Comparison of ENCODE assay signal across 18 cellular contexts in the genomic region with DNA sequence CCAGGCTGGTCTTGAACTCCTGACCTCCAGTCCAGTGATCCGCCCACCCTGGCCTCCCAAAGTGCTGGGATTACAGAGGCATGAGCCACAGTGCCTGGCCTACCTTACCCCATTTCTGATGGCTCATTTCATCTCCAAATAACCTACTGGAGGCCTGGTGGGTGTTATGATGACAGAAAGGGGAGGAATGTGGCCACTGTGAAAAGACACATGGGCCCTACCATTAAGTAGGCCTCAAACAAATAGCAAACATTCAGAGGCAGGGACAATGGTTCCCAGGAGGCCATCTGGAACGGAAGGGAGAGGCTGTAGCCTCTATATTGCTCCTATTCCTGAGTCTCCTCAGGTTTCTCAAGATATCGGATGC. TPM values are rescaled to one million over a fixed set of nuclear protein-coding genes. Genes with fewer than 3 reads are reported as not detected.
DNase-seq lines count a peak whose midpoint lies in the region; ATAC-seq, FAIRE-seq and TF ChIP-seq lines count a peak whose summit lies in the region.
"Had no signal": no experiment of that assay in that cellular context is flagged by ENCODE, and none has a peak within 500 bp of the region (broad histone marks: within the 10 kb centered on the region; RNA-seq: fewer than 3 reads in every experiment).

No MANE protein-coding gene starts in this region.

- TF ChIP-seq POLR2A in breast epithelium (IDR thresholded peaks at IDR 0.05) = no peak
- TF ChIP-seq POLR2A in K562 (conservative IDR thresholded peaks at IDR 0.05) = no peak

- H3K9me3 Mint-ChIP-seq in stimulated activated naive B cell treated with anti-CD40 and anti-IgM and Interleukin-4, amounts not matched to agents 10 μg/mL and 1 μg/mL and 100 μg/mL, for 72 hours = no peaks in the 10 kb centered on the region
- H3K9me3 Mint-ChIP-seq: activated T-helper 1 cell treated with anti-CD3 and anti-CD28 coated beads, Interleukin-12 subunit alpha, Interleukin-12 subunit beta, Interleukin-2, Interleukin-4 antibody, amounts not matched to agents 30 ng/mL and 10 ng/mL and 1 ng/mL, durations not matched to agents 14 hours and 24 hours and 36 hours had no signal

- H4K20me1 ChIP-seq in mammary epithelial cell (ENCODE audit: insufficient read depth, low read length) = no peaks in the 10 kb centered on the region
- H4K20me1 ChIP-seq in K562 (replicated peaks; ENCODE audit: control insufficient read depth, insufficient read depth, low read length) = no peaks in the 10 kb centered on the region

- no peaks in the 10 kb centered on the region for H3K27me3 ChIP-seq in mammary epithelial cell (ENCODE audit: insufficient read depth, low read length)
- H3K27me3 ChIP-seq in breast epithelium = no peaks in the 10 kb centered on the region
- H3K27me3 ChIP-seq in K562 (ENCODE audit: control insufficient read depth in 2 of 2, insufficient read depth in 2 of 2, low read length in 2 of 2) = no peaks in the 10 kb centered on the region
- H3K27me3 ChIP-seq in neuronal stem cell (ENCODE audit: control insufficient read depth in 3 of 3, insufficient read depth in 3 of 3, low read depth in 1 of 3, low read length in 3 of 3) = peaks cover 0 to 12% (median 0%) of the 10 kb centered on the region in 3 experiments
- H3K27me3 ChIP-seq: gastrocnemius medialis had no signal

- H3K79me2 ChIP-seq in mammary epithelial cell (ENCODE audit: insufficient read depth, low read length) = no peaks in the 10 kb centered on the region
- no peaks in the 10 kb centered on the region for H3K79me2 ChIP-seq in K562 (ENCODE audit: control insufficient read depth, insufficient read depth, low read length)

- in situ Hi-C loops in mammary epithelial cell (cut with MboI; ENCODE audit: low sequenced_read_pairs in 2 of 2) = no loop called here
- in situ Hi-C loops in K562 (cut with MboI) = no loop called here

- H3K4me2 ChIP-seq in mammary epithelial cell (ENCODE audit: insufficient read depth, low read depth, low read length) (peak overlapping the region; percentile 54), K562 (ENCODE audit: insufficient read depth, low read length) (peak overlapping the region; percentile 28), neuronal stem cell (ENCODE audit: insufficient read depth, low read length, poor library complexity, severe bottlenecking) (no peak overlapping the region)

- H3K27me3 Mint-ChIP-seq in stimulated activated naive B cell treated with anti-CD40 and anti-IgM and Interleukin-4, amounts not matched to agents 10 μg/mL and 1 μg/mL and 100 μg/mL, for 72 hours = no peaks in the 10 kb centered on the region

- POLR2A ChIA-PET in K562 (lab: Yijun Ruan, JAX) = no interaction called here

- peak; percentile 35 for FAIRE-seq in K562 (lab: Jason Lieb, UNC)
- FAIRE-seq: A204.1 had no signal

- no peak overlapping the region for H2BK120ac ChIP-seq in neuronal stem cell (ENCODE audit: low read depth, low read length)

- no peak overlapping the region for H3K18ac ChIP-seq in neuronal stem cell (ENCODE audit: low read length)

- no peak overlapping the region for H3K4ac ChIP-seq in neuronal stem cell (ENCODE audit: low read length)

- no peak for TF ChIP-seq EP300 in K562 (IDR thresholded peaks at IDR 0.05; ENCODE audit: low read length)

- TF ChIP-seq CTCF in mammary epithelial cell (conservative IDR thresholded peaks at IDR 0.05 in 1 of 2, IDR thresholded peaks at IDR 0.05 in 1 of 2; ENCODE audit: extremely low read depth in 1 of 2, insufficient read depth in 1 of 2, low read depth in 1 of 2, low read length in 2 of 2) = no peak
- no peak for TF ChIP-seq CTCF in breast epithelium (IDR thresholded peaks at IDR 0.05)
- TF ChIP-seq CTCF in K562 (IDR thresholded peaks at IDR 0.05 in 2 of 3, conservative IDR thresholded peaks at IDR 0.05 in 1 of 3; ENCODE audit: insufficient read depth in 2 of 3, low read depth in 1 of 3, low read length in 3 of 3) = no peak

- no peak overlapping the region for H2AK5ac ChIP-seq in neuronal stem cell (ENCODE audit: low read depth, low read length)

- peak overlapping the region; percentile 8 to 57 for H3K4me3 Mint-ChIP-seq in stimulated activated naive B cell treated with anti-CD40 and anti-IgM and Interleukin-4, amounts not matched to agents 10 μg/mL and 1 μg/mL and 100 μg/mL, for 72 hours
- H3K4me3 Mint-ChIP-seq: activated T-helper 1 cell treated with anti-CD3 and anti-CD28 coated beads, Interleukin-12 subunit alpha, Interleukin-12 subunit beta, Interleukin-2, Interleukin-4 antibody, amounts not matched to agents 30 ng/mL and 10 ng/mL and 1 ng/mL, durations not matched to agents 14 hours and 24 hours and 36 hours had no signal

- BruUV-seq in mammary epithelial cell (replicated peaks; lab: Mats Ljungman, UMichigan) (no TSS peak), K562 (replicated peaks; lab: Mats Ljungman, UMichigan) (no TSS peak)

- dilution Hi-C loops in mammary epithelial cell (cut with HindIII; ENCODE audit: low sequenced_read_pairs) = no loop called here

- no peak overlapping the region for H3K4me3 ChIP-seq in mammary epithelial cell (replicated peaks in 1 of 3; ENCODE audit: insufficient read depth in 1 of 3, low read depth in 2 of 3, low read length in 3 of 3)
- H3K4me3 ChIP-seq in breast epithelium = no peak overlapping the region
- H3K4me3 ChIP-seq in K562 = no peak overlapping the region
- no peak overlapping the region for H3K4me3 ChIP-seq in neuronal stem cell (ENCODE audit: low read length in 2 of 2)
- H3K4me3 ChIP-seq: gastrocnemius medialis, stomach had no signal

- no peak overlapping the region for H3K23ac ChIP-seq in neuronal stem cell (ENCODE audit: low read depth, low read length, poor library complexity)

- H2BK5ac ChIP-seq in neuronal stem cell (ENCODE audit: low read length) = no peak overlapping the region

- H3K9me3 ChIP-seq in mammary epithelial cell (replicated peaks; ENCODE audit: insufficient read depth, low read length) = no peaks in the 10 kb centered on the region
- H3K9me3 ChIP-seq in breast epithelium = no peaks in the 10 kb centered on the region
- no peaks in the 10 kb centered on the region for H3K9me3 ChIP-seq in K562 (replicated peaks; ENCODE audit: control insufficient read depth, insufficient read depth, low read depth, low read length)
- H3K9me3 ChIP-seq in neuronal stem cell (replicated peaks in 1 of 2; ENCODE audit: control insufficient read depth in 2 of 2, insufficient read depth in 1 of 2, low read depth in 1 of 2, low read length in 2 of 2) = no peaks in the 10 kb centered on the region
- H3K9me3 ChIP-seq: gastrocnemius medialis, stomach had no signal

- CTCF ChIA-PET in mammary epithelial cell (lab: Charles Lee; ENCODE audit: low non-redundant PET) (no interaction called here), K562 (lab: Yijun Ruan, JAX; ENCODE audit: low intra/inter-chr PET ratio) (interaction anchor here (0.7 kb wide), 1 partner anchor 9 kb away, joined by 6 read pairs; no protein-coding TSS in a partner anchor)

- H3K27ac Mint-ChIP-seq in stimulated activated naive B cell treated with anti-CD40 and anti-IgM and Interleukin-4, amounts not matched to agents 10 μg/mL and 1 μg/mL and 100 μg/mL, for 72 hours = no peak overlapping the region
- H3K27ac Mint-ChIP-seq: activated T-helper 1 cell treated with anti-CD3 and anti-CD28 coated beads, Interleukin-12 subunit alpha, Interleukin-12 subunit beta, Interleukin-2, Interleukin-4 antibody, amounts not matched to agents 30 ng/mL and 10 ng/mL and 1 ng/mL, durations not matched to agents 14 hours and 24 hours and 36 hours had no signal

- no peak overlapping the region for H2BK12ac ChIP-seq in neuronal stem cell (ENCODE audit: low read length)

- no peak overlapping the region for H4K8ac ChIP-seq in neuronal stem cell (ENCODE audit: low read depth, low read length)

- peak overlapping the region; percentile 35 for H3K9ac ChIP-seq in mammary epithelial cell (ENCODE audit: insufficient read depth, low read length)
- peak overlapping the region in 1 of 2 experiments; percentile 23; a peak in 1 of 4 replicates for H3K9ac ChIP-seq in K562 (ENCODE audit: insufficient read depth in 1 of 2, low read depth in 2 of 2, low read length in 2 of 2)
- H3K9ac ChIP-seq in neuronal stem cell (ENCODE audit: low read depth, low read length, poor library complexity) = no peak overlapping the region

- H3K27ac ChIP-seq in mammary epithelial cell (ENCODE audit: insufficient read depth, low read depth, low read length) (peak overlapping the region; percentile 81), breast epithelium (no peak overlapping the region), K562 (ENCODE audit: extremely low read depth, low read depth, low read length) (peak overlapping the region; percentile 48; the same call in 2 of the 3 replicates), neuronal stem cell (replicated peaks; ENCODE audit: low read length) (no peak overlapping the region)
- H3K27ac ChIP-seq: stomach had no signal

- no peaks in the 10 kb centered on the region for H3K9me1 ChIP-seq in K562 (ENCODE audit: control insufficient read depth, insufficient read depth, low read length)

- TF ChIP-seq RAD21 in K562 (CRISPR knock-in tag; conservative IDR thresholded peaks at IDR 0.05 in 1 of 2, IDR thresholded peaks at IDR 0.05 in 1 of 2) = no peak

- no peak overlapping the region for H2BK15ac ChIP-seq in neuronal stem cell (ENCODE audit: low read length)

- H3K36me3 ChIP-seq in mammary epithelial cell (ENCODE audit: insufficient read depth, low read length) (no peaks in the 10 kb centered on the region), breast epithelium (no peaks in the 10 kb centered on the region), K562 (ENCODE audit: control insufficient read depth, insufficient read depth, low read length) (no peaks in the 10 kb centered on the region), neuronal stem cell (replicated peaks in 1 of 2; ENCODE audit: control insufficient read depth in 2 of 2, insufficient read depth in 2 of 2, low read length in 2 of 2) (no peaks in the 10 kb centered on the region)
- H3K36me3 ChIP-seq: gastrocnemius medialis, stomach had no signal

- no peak overlapping the region for H3K14ac ChIP-seq in neuronal stem cell (ENCODE audit: low read length)

- H3K4me1 ChIP-seq in mammary epithelial cell (ENCODE audit: insufficient read depth, low read length) (peaks cover 21% of the 10 kb centered on the region), breast epithelium (no peaks in the 10 kb centered on the region), K562 (replicated peaks in 1 of 2; ENCODE audit: control insufficient read depth in 2 of 2, insufficient read depth in 2 of 2, low read length in 2 of 2) (peaks cover 0 to 22% of the 10 kb centered on the region in 2 experiments; a peak in 4 of 5 replicates), neuronal stem cell (ENCODE audit: control insufficient read depth in 2 of 2, insufficient read depth in 1 of 2, low read depth in 1 of 2, low read length in 2 of 2) (no peaks in the 10 kb centered on the region)
- H3K4me1 ChIP-seq: gastrocnemius medialis, stomach had no signal

- WGBS in mammary epithelial cell (ENCODE audit: low coverage, missing lambda C conversion rate) = 97% methylated on average over 3 of the region's 3 CpGs
- WGBS in K562 (ENCODE audit: insufficient coverage, low coverage, missing lambda C conversion rate) = 55% methylated on average over 2 of the region's 3 CpGs
- no CpG with 5 or more reads among the region's 3 CpGs for WGBS in neuronal stem cell (ENCODE audit: extremely low coverage in 2 of 2, insufficient read length in 2 of 2, insufficient replicate concordance in 1 of 2), 2 donors

- H3K4me1 Mint-ChIP-seq in stimulated activated naive B cell treated with anti-CD40 and anti-IgM and Interleukin-4, amounts not matched to agents 10 μg/mL and 1 μg/mL and 100 μg/mL, for 72 hours = peaks cover 21 to 26% of the 10 kb centered on the region in 2 donors

- H3K79me1 ChIP-seq in neuronal stem cell (ENCODE audit: low read depth, low read length) = no peaks in the 10 kb centered on the region

- peaks cover 12 to 13% of the 10 kb centered on the region in 2 donors for H3K36me3 Mint-ChIP-seq in stimulated activated naive B cell treated with anti-CD40 and anti-IgM and Interleukin-4, amounts not matched to agents 10 μg/mL and 1 μg/mL and 100 μg/mL, for 72 hours

- DNase-seq in mammary epithelial cell (no peak), breast epithelium (ENCODE audit: low spot score in 2 of 2) (no peak), K562 (ENCODE audit: extremely low read depth in 1 of 4, low spot score in 3 of 4) (no peak), neuronal stem cell (ENCODE audit: low spot score) (no peak), sciatic nerve (ENCODE audit: low spot score) (no peak), GM19238 (ENCODE audit: insufficient read length, low spot score) (no peak)
- peak; percentile 3 for DNase-seq in stimulated activated naive B cell treated with anti-CD40 and anti-IgM and Interleukin-4, amounts not matched to agents 10 μg/mL and 1 μg/mL and 100 μg/mL, for 72 hours
- DNase-seq: activated CD4-positive, alpha-beta T cell treated with anti-CD3 and anti-CD28 coated beads for 48 hours; gastrocnemius medialis; GDM1; left ventricle myocardium superior; MV-4-11; NCI-H524; stomach had no signal

- peak overlapping the region; percentile 73 for H2AFZ ChIP-seq in mammary epithelial cell (ENCODE audit: low read depth, low read length)
- peak overlapping the region; percentile 11; the same call in 1 of the 2 replicates for H2AFZ ChIP-seq in K562 (ENCODE audit: low read depth, low read length)
- no peak overlapping the region for H2AFZ ChIP-seq in neuronal stem cell (ENCODE audit: low read length)

- no peak overlapping the region for H4K91ac ChIP-seq in neuronal stem cell (ENCODE audit: low read depth, low read length, poor library complexity)

- ATAC-seq in HG03060 (IDR thresholded peaks at IDR 0.05; ENCODE audit: low read depth, unreplicated experiment) = peak; percentile 1
- no peak for ATAC-seq in K562
- peak; percentile 8 to 15 for ATAC-seq in stimulated activated naive B cell treated with anti-CD40 and anti-IgM and Interleukin-4, amounts not matched to agents 10 μg/mL and 1 μg/mL and 100 μg/mL, for 72 hours (replicated peaks)
- ATAC-seq in sciatic nerve = no peak

- intact Hi-C loops in mammary epithelial cell (cut with micrococcal nuclease) (no loop called here), breast epithelium (cut with DNase I; ENCODE audit: low total_unique reads) (no loop called here), K562 (cut with micrococcal nuclease) (loop anchor here (2.0 kb wide), 1 partner anchor 15 kb away; the partner anchor contains the start of gene FCRLB), sciatic nerve (cut with DNase I) (no loop called here)

RNA-seq across cellular contexts. Expression of gene FCRLA, which starts 0.9 kb away (rescaled TPM):
- total RNA-seq in mammary epithelial cell (1 to 10 TPM in 1 of 2 donors, under 1 TPM in 1; 0.67 to 4.4 TPM), breast epithelium (under 1 TPM in 1 of 3 donors, not detected in 2; 0.15 TPM), K562 (2014; rRNA removed) (0.09 and 1.0 TPM in 2 replicates), K562 (2014; rRNA removed; fragmentation: Illumina TruSeq; extraction: Trizol) (0.29 and 0.41 TPM in 2 replicates), K562 (2015; rRNA removed; fragmentation: Illumina TruSeq; extraction: Trizol) (0.36 and 0.45 TPM in 2 replicates), K562 (2021) (0.35 and 0.40 TPM in 2 replicates), sciatic nerve (0.49 TPM)
- polyA plus RNA-seq in mammary epithelial cell (3.5 TPM), K562 (2011; rRNA removed) (0.45 and 0.53 TPM in 2 replicates), K562 (2014; fragmentation: Illumina TruSeq; extraction: Trizol) (0.55 and 0.68 TPM in 2 replicates), K562 (2014; fragmentation: Nextera tagmentation; extraction: Ambion mirVana) (under 1 TPM; 0.44 to 0.84 TPM), K562 (2014; rRNA removed) (0.49 and 0.93 TPM in 2 replicates)
- 0.41 TPM for polyA minus RNA-seq in mammary epithelial cell
- total RNA-seq in K562 (2011; cell fraction: chromatin; rRNA removed; ENCODE audit: low replicate concordance) = 0.60 and 0.76 TPM in 2 replicates
- total RNA-seq in K562 (2011; cell fraction: nucleolus; rRNA removed) = 0.53 and 1.2 TPM in 2 replicates
- total RNA-seq in K562 (2011; cell fraction: nucleoplasm; rRNA removed) = 0.88 and 2.4 TPM in 2 replicates
- polyA plus RNA-seq in K562 (2011; cell fraction: cytosol; rRNA removed) = 0.63 and 0.78 TPM in 2 replicates
- polyA plus RNA-seq in K562 (2011; cell fraction: nucleus; rRNA removed) = 0.41 and 0.48 TPM in 2 replicates
- polyA plus RNA-seq in K562 (2012) = 0.98 and 8.8 TPM in 2 replicates
- polyA minus RNA-seq in K562 (2011; rRNA and poly(A)+ RNA removed) = 0.18 TPM in 2 replicates
- not detected in 2 replicates for polyA minus RNA-seq in K562 (2011; cell fraction: cytosol; rRNA and poly(A)+ RNA removed)
- polyA minus RNA-seq in K562 (2011; cell fraction: nucleus; rRNA and poly(A)+ RNA removed) = 0.27 and 0.44 TPM in 2 replicates
- not detected for polyA plus RNA-seq in neuronal stem cell (2013, experiment 1 of 2)
- polyA plus RNA-seq in neuronal stem cell (2013, experiment 2 of 2) = not detected
- total RNA-seq: activated T-helper 1 cell treated with anti-CD3 and anti-CD28 coated beads, Interleukin-12 subunit alpha, Interleukin-12 subunit beta, Interleukin-2, Interleukin-4 antibody, amounts not matched to agents 30 ng/mL and 10 ng/mL and 1 ng/mL, durations not matched to agents 14 hours and 24 hours and 36 hours; gastrocnemius medialis; left ventricle myocardium superior; occipital lobe had no signal

RNA-seq across cellular contexts. Expression of gene FCRLB, which starts 15.2 kb away (rescaled TPM):
- total RNA-seq in mammary epithelial cell = 1 to 10 TPM in 1 of 2 donors, under 1 TPM in 1; 0.67 to 1.1 TPM
- polyA plus RNA-seq in mammary epithelial cell = 0.93 TPM
- polyA minus RNA-seq in mammary epithelial cell = 2.0 TPM
- total RNA-seq in breast epithelium = 1 to 10 TPM in 1 of 3 donors, under 1 TPM in 2; 0.15 to 1.1 (median 0.33) TPM
- 1.5 and 4.0 TPM in 2 replicates for total RNA-seq in K562 (2011; cell fraction: chromatin; rRNA removed; ENCODE audit: low replicate concordance)
- 3.3 and 4.5 TPM in 2 replicates for total RNA-seq in K562 (2011; cell fraction: nucleolus; rRNA removed)
- 2.9 and 5.1 TPM in 2 replicates for total RNA-seq in K562 (2011; cell fraction: nucleoplasm; rRNA removed)
- total RNA-seq in K562 (2014; rRNA removed) = 2.8 and 5.1 TPM in 2 replicates
- 1.2 and 1.4 TPM in 2 replicates for total RNA-seq in K562 (2014; rRNA removed; fragmentation: Illumina TruSeq; extraction: Trizol)
- 2.3 and 2.5 TPM in 2 replicates for total RNA-seq in K562 (2015; rRNA removed; fragmentation: Illumina TruSeq; extraction: Trizol)
- total RNA-seq in K562 (2021) = 2.4 and 3.1 TPM in 2 replicates
- polyA plus RNA-seq in K562 (2011; rRNA removed) = 1.2 and 1.3 TPM in 2 replicates
- polyA plus RNA-seq in K562 (2011; cell fraction: cytosol; rRNA removed) = 1.0 and 3.4 TPM in 2 replicates
- polyA plus RNA-seq in K562 (2011; cell fraction: nucleus; rRNA removed) = 3.2 and 8.8 TPM in 2 replicates
- polyA plus RNA-seq in K562 (2012) = 4.6 and 4.8 TPM in 2 replicates
- 1.1 and 1.6 TPM in 2 replicates for polyA plus RNA-seq in K562 (2014; fragmentation: Illumina TruSeq; extraction: Trizol)
- under 1 TPM; 0.20 to 0.25 TPM for polyA plus RNA-seq in K562 (2014; fragmentation: Nextera tagmentation; extraction: Ambion mirVana)
- polyA plus RNA-seq in K562 (2014; rRNA removed) = 2.1 and 4.6 TPM in 2 replicates
- 0.51 and 0.91 TPM in 2 replicates for polyA minus RNA-seq in K562 (2011; rRNA and poly(A)+ RNA removed)
- polyA minus RNA-seq in K562 (2011; cell fraction: cytosol; rRNA and poly(A)+ RNA removed) = 0.95 and 2.2 TPM in 2 replicates
- 1.9 and 3.6 TPM in 2 replicates for polyA minus RNA-seq in K562 (2011; cell fraction: nucleus; rRNA and poly(A)+ RNA removed)
- polyA plus RNA-seq in neuronal stem cell (2013, experiment 1 of 2) = 0.40 TPM
- polyA plus RNA-seq in neuronal stem cell (2013, experiment 2 of 2) = 0.40 TPM
- 4.9 TPM for total RNA-seq in sciatic nerve
- total RNA-seq: activated T-helper 1 cell treated with anti-CD3 and anti-CD28 coated beads, Interleukin-12 subunit alpha, Interleukin-12 subunit beta, Interleukin-2, Interleukin-4 antibody, amounts not matched to agents 30 ng/mL and 10 ng/mL and 1 ng/mL, durations not matched to agents 14 hours and 24 hours and 36 hours; gastrocnemius medialis had no signal

RNA-seq across cellular contexts. Expression of gene FCGR2B, which starts 43.2 kb away (rescaled TPM):
- total RNA-seq in mammary epithelial cell = not detected
- polyA plus RNA-seq in mammary epithelial cell = not detected
- polyA minus RNA-seq in mammary epithelial cell = not detected
- 100 to 1,000 TPM in 1 of 3 donors, 10 to 100 TPM in 1, 1 to 10 TPM in 1; 5.6 to 124 (median 40.0) TPM for total RNA-seq in breast epithelium
- total RNA-seq in K562 (2011; cell fraction: chromatin; rRNA removed; ENCODE audit: low replicate concordance) = 6.8 and 7.4 TPM in 2 replicates
- 5.1 and 7.0 TPM in 2 replicates for total RNA-seq in K562 (2011; cell fraction: nucleolus; rRNA removed)
- 7.6 and 9.9 TPM in 2 replicates for total RNA-seq in K562 (2011; cell fraction: nucleoplasm; rRNA removed)
- 1.6 and 3.1 TPM in 2 replicates for total RNA-seq in K562 (2014; rRNA removed)
- 3.1 and 3.3 TPM in 2 replicates for total RNA-seq in K562 (2014; rRNA removed; fragmentation: Illumina TruSeq; extraction: Trizol)
- total RNA-seq in K562 (2015; rRNA removed; fragmentation: Illumina TruSeq; extraction: Trizol) = 1.7 and 2.0 TPM in 2 replicates
- total RNA-seq in K562 (2021) = 2.4 and 3.1 TPM in 2 replicates
- polyA plus RNA-seq in K562 (2011; rRNA removed) = 4.0 and 14.5 TPM in 2 replicates
- polyA plus RNA-seq in K562 (2011; cell fraction: cytosol; rRNA removed) = 4.3 and 14.1 TPM in 2 replicates
- polyA plus RNA-seq in K562 (2011; cell fraction: nucleus; rRNA removed) = 10.8 and 35.5 TPM in 2 replicates
- 14.5 and 18.1 TPM in 2 replicates for polyA plus RNA-seq in K562 (2012)
- polyA plus RNA-seq in K562 (2014; fragmentation: Illumina TruSeq; extraction: Trizol) = 3.9 and 4.1 TPM in 2 replicates
- polyA plus RNA-seq in K562 (2014; fragmentation: Nextera tagmentation; extraction: Ambion mirVana) = 1 to 10 TPM; 6.4 to 8.9 TPM
- 3.3 and 4.1 TPM in 2 replicates for polyA plus RNA-seq in K562 (2014; rRNA removed)
- polyA minus RNA-seq in K562 (2011; rRNA and poly(A)+ RNA removed) = 3.1 and 8.7 TPM in 2 replicates
- 0.86 and 1.5 TPM in 2 replicates for polyA minus RNA-seq in K562 (2011; cell fraction: cytosol; rRNA and poly(A)+ RNA removed)
- polyA minus RNA-seq in K562 (2011; cell fraction: nucleus; rRNA and poly(A)+ RNA removed) = 2.6 and 9.2 TPM in 2 replicates
- 0.01 TPM for polyA plus RNA-seq in neuronal stem cell (2013, experiment 1 of 2)
- 0.07 TPM for polyA plus RNA-seq in neuronal stem cell (2013, experiment 2 of 2)
- total RNA-seq in sciatic nerve = 30.2 TPM
- total RNA-seq: activated T-helper 1 cell treated with anti-CD3 and anti-CD28 coated beads, Interleukin-12 subunit alpha, Interleukin-12 subunit beta, Interleukin-2, Interleukin-4 antibody, amounts not matched to agents 30 ng/mL and 10 ng/mL and 1 ng/mL, durations not matched to agents 14 hours and 24 hours and 36 hours had no signal

RNA-seq across cellular contexts. Expression of gene DUSP12, which starts 43.5 kb away (rescaled TPM):
- total RNA-seq in mammary epithelial cell = 10 to 100 TPM; 22.3 to 32.4 TPM
- polyA plus RNA-seq in mammary epithelial cell = 21.4 TPM
- 1.4 TPM for polyA minus RNA-seq in mammary epithelial cell
- total RNA-seq in breast epithelium = 10 to 100 TPM; 14.6 to 44.9 (median 36.1) TPM
- total RNA-seq in K562 (2011; cell fraction: chromatin; rRNA removed; ENCODE audit: low replicate concordance) = 52.6 and 81.7 TPM in 2 replicates
- 43.2 and 51.6 TPM in 2 replicates for total RNA-seq in K562 (2011; cell fraction: nucleolus; rRNA removed)
- 34.3 and 41.1 TPM in 2 replicates for total RNA-seq in K562 (2011; cell fraction: nucleoplasm; rRNA removed)
- 55.4 and 62.7 TPM in 2 replicates for total RNA-seq in K562 (2014; rRNA removed)
- 42.3 and 44.3 TPM in 2 replicates for total RNA-seq in K562 (2014; rRNA removed; fragmentation: Illumina TruSeq; extraction: Trizol)
- 42.4 and 48.0 TPM in 2 replicates for total RNA-seq in K562 (2015; rRNA removed; fragmentation: Illumina TruSeq; extraction: Trizol)
- total RNA-seq in K562 (2021) = 41.0 and 43.6 TPM in 2 replicates
- polyA plus RNA-seq in K562 (2011; rRNA removed) = 75.2 and 80.4 TPM in 2 replicates
- 43.1 and 48.0 TPM in 2 replicates for polyA plus RNA-seq in K562 (2011; cell fraction: cytosol; rRNA removed)
- polyA plus RNA-seq in K562 (2011; cell fraction: nucleus; rRNA removed) = 69.1 and 74.8 TPM in 2 replicates
- 41.7 and 47.0 TPM in 2 replicates for polyA plus RNA-seq in K562 (2012)
- 38.5 and 54.6 TPM in 2 replicates for polyA plus RNA-seq in K562 (2014; fragmentation: Illumina TruSeq; extraction: Trizol)
- 10 to 100 TPM; 10.4 to 15.0 TPM for polyA plus RNA-seq in K562 (2014; fragmentation: Nextera tagmentation; extraction: Ambion mirVana)
- polyA plus RNA-seq in K562 (2014; rRNA removed) = 80.8 and 81.4 TPM in 2 replicates
- polyA minus RNA-seq in K562 (2011; rRNA and poly(A)+ RNA removed) = 34.2 and 40.0 TPM in 2 replicates
- 20.6 and 27.8 TPM in 2 replicates for polyA minus RNA-seq in K562 (2011; cell fraction: cytosol; rRNA and poly(A)+ RNA removed)
- 26.9 and 35.7 TPM in 2 replicates for polyA minus RNA-seq in K562 (2011; cell fraction: nucleus; rRNA and poly(A)+ RNA removed)
- polyA plus RNA-seq in neuronal stem cell (2013, experiment 1 of 2) = 40.0 TPM
- 40.3 TPM for polyA plus RNA-seq in neuronal stem cell (2013, experiment 2 of 2)
- total RNA-seq in sciatic nerve = 22.7 TPM

Comparison
In these comparisons a context has a peak if more than half of its experiments do, and no peak if none do; other contexts are left out.
1. H3K27ac ChIP-seq: peak in mammary epithelial cell (single experiment) and K562 (single experiment); none in breast epithelium (0 of 2) and neuronal stem cell (single experiment).
2. ATAC-seq: peak in HG03060 (single experiment) and stimulated activated naive B cell treated with anti-CD40 and anti-IgM and Interleukin-4, amounts not matched to agents 10 μg/mL and 1 μg/mL and 100 μg/mL, for 72 hours (2 of 2); none in K562 (single experiment) and sciatic nerve (single experiment).